29 cellular contexts compared by ENCODE assay signal in genomic region chr7:43915907-43916306, GRCh38.
"Had no signal": no experiment of that assay in that cellular context is flagged by ENCODE, and none has a peak within 500 bp of the region (broad histone marks: within the 10 kb centered on the region; RNA-seq: fewer than 3 reads in every experiment).

No MANE protein-coding gene starts in this region.

- ATAC-seq: activated T-cell treated with anti-CD3 and anti-CD28 coated beads, Interleukin-2, amount 50 U/mL, for 72 hours; esophagus mucosa had no signal

- H3K27ac ChIP-seq: brain microvascular endothelial cell, coronary artery, dorsolateral prefrontal cortex had no signal

- H3K4me1 Mint-ChIP-seq: activated CD4-positive, alpha-beta memory T cell treated with anti-CD3 and anti-CD28 coated beads, Interleukin-2, amount 10 ng/mL, durations not matched to agents 7 days and 5 days; activated CD4-positive, alpha-beta T cell treated with anti-CD3 and anti-CD28 coated beads, Interleukin-2, amount 10 ng/mL, durations not matched to agents 7 days and 5 days; activated naive CD4-positive, alpha-beta T cell treated with anti-CD3 and anti-CD28 coated beads, Interleukin-2, amount 10 ng/mL, durations not matched to agents 7 days and 5 days; central memory CD8-positive, alpha-beta T cell; endodermal cell had no signal

- H3K4me3 ChIP-seq: coronary artery, dorsolateral prefrontal cortex had no signal

- H3K9me3 Mint-ChIP-seq: activated CD4-positive, alpha-beta memory T cell treated with anti-CD3 and anti-CD28 coated beads, Interleukin-2, amount 10 ng/mL, durations not matched to agents 7 days and 5 days; activated CD4-positive, alpha-beta T cell treated with anti-CD3 and anti-CD28 coated beads, Interleukin-2, amount 10 ng/mL, durations not matched to agents 7 days and 5 days; activated naive CD4-positive, alpha-beta T cell treated with anti-CD3 and anti-CD28 coated beads, Interleukin-2, amount 10 ng/mL, durations not matched to agents 7 days and 5 days; activated T-cell treated with anti-CD3 and anti-CD28 coated beads, Interleukin-2, amount 50 U/mL, for 24 hours; activated T-cell treated with anti-CD3 and anti-CD28 coated beads, Interleukin-2, amount 50 U/mL, for 72 hours; central memory CD8-positive, alpha-beta T cell; dendritic cell treated with granulocyte-macrophage colony-stimulating factor and Interleukin-4, amounts not matched to agents 40 ng/mL and 50 ng/mL, for 4 days had no signal

- H3K4me3 Mint-ChIP-seq: activated CD4-positive, alpha-beta memory T cell treated with anti-CD3 and anti-CD28 coated beads, Interleukin-2, amount 10 ng/mL, durations not matched to agents 7 days and 5 days; activated CD4-positive, alpha-beta T cell treated with anti-CD3 and anti-CD28 coated beads, Interleukin-2, amount 10 ng/mL, durations not matched to agents 7 days and 5 days; activated naive CD4-positive, alpha-beta T cell treated with anti-CD3 and anti-CD28 coated beads, Interleukin-2, amount 10 ng/mL, durations not matched to agents 7 days and 5 days; activated naive CD8-positive, alpha-beta T cell; activated T-cell treated with anti-CD3 and anti-CD28 coated beads, Interleukin-2, amount 50 U/mL, for 24 hours; activated T-cell treated with anti-CD3 and anti-CD28 coated beads, Interleukin-2, amount 50 U/mL, for 72 hours; central memory CD8-positive, alpha-beta T cell; dendritic cell treated with granulocyte-macrophage colony-stimulating factor and Interleukin-4, amounts not matched to agents 40 ng/mL and 50 ng/mL, for 4 days; endodermal cell had no signal

- H3K27me3 Mint-ChIP-seq: activated CD4-positive, alpha-beta memory T cell treated with anti-CD3 and anti-CD28 coated beads, Interleukin-2, amount 10 ng/mL, durations not matched to agents 7 days and 5 days; activated CD4-positive, alpha-beta T cell treated with anti-CD3 and anti-CD28 coated beads, Interleukin-2, amount 10 ng/mL, durations not matched to agents 7 days and 5 days; activated naive CD4-positive, alpha-beta T cell treated with anti-CD3 and anti-CD28 coated beads, Interleukin-2, amount 10 ng/mL, durations not matched to agents 7 days and 5 days; activated naive CD8-positive, alpha-beta T cell; activated T-cell treated with anti-CD3 and anti-CD28 coated beads, Interleukin-2, amount 50 U/mL, for 24 hours; central memory CD8-positive, alpha-beta T cell; dendritic cell treated with granulocyte-macrophage colony-stimulating factor and Interleukin-4, amounts not matched to agents 40 ng/mL and 50 ng/mL, for 4 days had no signal

- FAIRE-seq: astrocyte, bronchial epithelial cell, frontal cortex had no signal

- H3K36me3 ChIP-seq: brain microvascular endothelial cell had no signal

- H3K27ac Mint-ChIP-seq: activated CD4-positive, alpha-beta memory T cell treated with anti-CD3 and anti-CD28 coated beads, Interleukin-2, amount 10 ng/mL, durations not matched to agents 7 days and 5 days; activated CD4-positive, alpha-beta T cell treated with anti-CD3 and anti-CD28 coated beads, Interleukin-2, amount 10 ng/mL, durations not matched to agents 7 days and 5 days; activated naive CD4-positive, alpha-beta T cell treated with anti-CD3 and anti-CD28 coated beads, Interleukin-2, amount 10 ng/mL, durations not matched to agents 7 days and 5 days; activated naive CD8-positive, alpha-beta T cell; activated T-cell treated with anti-CD3 and anti-CD28 coated beads, Interleukin-2, amount 50 U/mL, for 24 hours; activated T-cell treated with anti-CD3 and anti-CD28 coated beads, Interleukin-2, amount 50 U/mL, for 72 hours; dendritic cell treated with granulocyte-macrophage colony-stimulating factor and Interleukin-4, amounts not matched to agents 40 ng/mL and 50 ng/mL, for 4 days; endodermal cell had no signal

- DNase-seq: activated CD4-positive, alpha-beta memory T cell treated with anti-CD3 and anti-CD28 coated beads, Interleukin-2, amount 10 ng/mL, durations not matched to agents 7 days and 5 days; activated CD4-positive, alpha-beta T cell treated with anti-CD3 and anti-CD28 coated beads for 1 hour; activated CD4-positive, alpha-beta T cell treated with anti-CD3 and anti-CD28 coated beads for 4 hours; activated CD4-positive, alpha-beta T cell treated with anti-CD3 and anti-CD28 coated beads, Interleukin-2, amount 10 ng/mL, durations not matched to agents 7 days and 5 days; activated CD4-positive, alpha-beta T cell treated with anti-CD3 and anti-CD28 coated beads, Interleukin-2, amount 50 U/mL, for 4 hours; activated CD8-positive, alpha-beta memory T cell treated with anti-CD3 and anti-CD28 coated beads, Interleukin-2, amount 50 U/mL, for 48 hours; activated gamma-delta T cell; activated naive CD4-positive, alpha-beta T cell; activated naive CD4-positive, alpha-beta T cell treated with anti-CD3 and anti-CD28 coated beads, Interleukin-2, amount 10 ng/mL, durations not matched to agents 7 days and 5 days; activated T-cell treated with anti-CD3 and anti-CD28 coated beads for 4 hours; activated T-cell treated with anti-CD3 and anti-CD28 coated beads, Interleukin-2, amount 50 U/mL, for 24 hours; activated T-cell treated with anti-CD3 and anti-CD28 coated beads, Interleukin-2, amount 50 U/mL, for 72 hours; amniotic stem cell; anterior cingulate cortex; brain microvascular endothelial cell; dorsolateral prefrontal cortex; effector memory CD4-positive, alpha-beta T cell; endodermal cell; foreskin fibroblast; head of caudate nucleus; T-helper 2 cell had no signal

- H3K27me3 ChIP-seq: brain microvascular endothelial cell, dorsolateral prefrontal cortex had no signal
